In the genomic region with DNA sequence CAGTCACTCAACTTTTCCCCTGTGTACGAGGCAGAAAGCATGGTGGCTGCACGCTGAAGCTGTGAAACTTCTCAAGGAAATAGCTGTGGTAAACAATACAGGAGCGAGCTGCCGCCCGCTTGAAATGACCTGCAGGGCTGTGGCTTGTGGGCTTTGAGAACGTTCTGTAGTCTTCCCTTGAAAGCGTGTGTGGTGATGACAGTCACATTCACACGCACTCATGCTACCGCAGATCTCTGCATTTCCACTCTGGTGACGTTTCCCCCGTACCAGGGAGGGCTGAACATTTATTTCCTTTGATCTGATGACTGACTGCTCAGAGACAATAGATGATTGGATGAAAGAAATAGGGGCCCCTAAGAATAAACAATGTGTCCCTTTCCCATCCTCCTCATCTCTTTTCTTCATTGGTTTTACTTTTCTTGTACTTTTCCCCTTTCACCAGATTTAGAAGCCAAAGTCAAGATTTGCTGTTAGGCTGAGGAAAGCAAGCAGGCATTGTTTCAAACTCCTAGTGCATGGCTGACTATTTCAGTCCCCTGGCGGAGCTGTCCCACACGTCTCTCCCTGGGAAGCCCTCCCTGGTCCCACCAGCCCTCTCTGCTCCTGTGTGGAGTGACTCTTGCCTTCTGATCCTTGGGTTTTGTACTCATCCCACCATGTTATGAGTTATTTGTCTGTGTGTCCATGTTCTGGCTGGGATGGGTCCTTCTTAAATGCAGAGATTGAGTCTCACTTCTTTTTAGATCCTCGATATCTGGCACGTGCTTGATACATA, we compare ENCODE assay signal across 8 cellular contexts. TPM values are rescaled to one million over a fixed set of nuclear protein-coding genes. Genes with fewer than 3 reads are reported as not detected.
DNase-seq lines count a peak whose midpoint lies in the region; ATAC-seq and TF ChIP-seq lines count a peak whose summit lies in the region.

No MANE protein-coding gene starts in this region.

- ATAC-seq in HG02642 (IDR thresholded peaks at IDR 0.05; ENCODE audit: poor library complexity, unreplicated experiment) (peak; percentile 49), naive B cell (ENCODE audit: low read depth in 2 of 2) (peak; percentile 62 to 64)
- peak; percentile 73 for ATAC-seq in stimulated activated naive CD8-positive, alpha-beta T cell treated with anti-CD3 and anti-CD28 coated beads, Interleukin-15, amount 100 ng/mL, for 72 hours

- H3K27me3 Mint-ChIP-seq in CD4-positive, alpha-beta memory T cell, result no peaks in the 10 kb centered on the region
- H3K27me3 Mint-ChIP-seq in naive B cell, result peaks cover 29 to 31% (median 30%) of the 10 kb centered on the region in 3 donors
- H3K27me3 Mint-ChIP-seq in stimulated activated naive CD8-positive, alpha-beta T cell treated with anti-CD3 and anti-CD28 coated beads, Interleukin-15, amount 100 ng/mL, for 72 hours, result no peaks in the 10 kb centered on the region

- H3K9me3 Mint-ChIP-seq in CD4-positive, alpha-beta memory T cell, result no peaks in the 10 kb centered on the region
- H3K9me3 Mint-ChIP-seq in naive B cell, result no peaks in the 10 kb centered on the region
- H3K9me3 Mint-ChIP-seq in stimulated activated naive CD8-positive, alpha-beta T cell treated with anti-CD3 and anti-CD28 coated beads, Interleukin-15, amount 100 ng/mL, for 72 hours, result no peaks in the 10 kb centered on the region

- H3K9me3 ChIP-seq in CD4-positive, alpha-beta memory T cell (ENCODE audit: control insufficient read depth in 1 of 2, low read length in 2 of 2), result no peaks in the 10 kb centered on the region

- H3K27ac Mint-ChIP-seq in CD4-positive, alpha-beta memory T cell, result peak overlapping the region; percentile 97 to 100 (median 99)
- H3K27ac Mint-ChIP-seq in naive B cell, result peak overlapping the region in 4 of 6 donors; percentile 18 to 72 (median 54)
- H3K27ac Mint-ChIP-seq in stimulated activated naive CD8-positive, alpha-beta T cell treated with anti-CD3 and anti-CD28 coated beads, Interleukin-15, amount 100 ng/mL, for 72 hours, result peak overlapping the region; percentile 97 to 98

- CTCF ChIA-PET in CD4-positive, alpha-beta memory T cell (lab: Charles Lee; ENCODE audit: partially characterized antibody), result interaction anchor here (0.6 to 12.0 kb wide), 5 partner anchors 7 to 37 kb away, joined by 3 to 110 read pairs (median 8); partner anchors contain the start of gene DYNLT1

- peak overlapping the region; percentile 91 for H3K27ac ChIP-seq in CD4-positive, alpha-beta memory T cell (ENCODE audit: low read depth, low read length)

- H3K4me3 Mint-ChIP-seq in CD4-positive, alpha-beta memory T cell, result peak overlapping the region; percentile 74 to 86 (median 82)
- peak overlapping the region in 2 of 8 donors; percentile 7 to 45 for H3K4me3 Mint-ChIP-seq in naive B cell
- peak overlapping the region; percentile 88 to 90 for H3K4me3 Mint-ChIP-seq in stimulated activated naive CD8-positive, alpha-beta T cell treated with anti-CD3 and anti-CD28 coated beads, Interleukin-15, amount 100 ng/mL, for 72 hours

- H3K4me1 ChIP-seq in CD4-positive, alpha-beta memory T cell (ENCODE audit: insufficient read depth, low read length), result peaks cover 63% of the 10 kb centered on the region

- peak overlapping the region; percentile 18 to 21 for H3K4me3 ChIP-seq in CD4-positive, alpha-beta memory T cell (ENCODE audit: low read length in 2 of 2)
- H3K4me3 ChIP-seq in astrocyte of the cerebellum (ENCODE audit: low read depth, low read length), result no peak overlapping the region

- peak; percentile 93 to 98 (median 97) for DNase-seq in CD4-positive, alpha-beta memory T cell
- DNase-seq in T-helper 1 cell, result peak; percentile 72 to 98 (median 83)
- peak; percentile 55 for DNase-seq in astrocyte of the cerebellum (ENCODE audit: low read depth)
- peak; percentile 44 for DNase-seq in naive B cell
- peak; percentile 87 to 95 for DNase-seq in stimulated activated naive CD8-positive, alpha-beta T cell treated with anti-CD3 and anti-CD28 coated beads, Interleukin-15, amount 100 ng/mL, for 72 hours
- DNase-seq in NCI-H526 (lab: John Stamatoyannopoulos, UW), result no peak
- DNase-seq in NCI-H69 (lab: John Stamatoyannopoulos, UW), result no peak

- H3K4me1 Mint-ChIP-seq in CD4-positive, alpha-beta memory T cell, result peaks cover 54 to 79% (median 66%) of the 10 kb centered on the region in 4 donors
- H3K4me1 Mint-ChIP-seq in naive B cell, result peaks cover 16 to 24% (median 20%) of the 10 kb centered on the region in 3 donors
- H3K4me1 Mint-ChIP-seq in stimulated activated naive CD8-positive, alpha-beta T cell treated with anti-CD3 and anti-CD28 coated beads, Interleukin-15, amount 100 ng/mL, for 72 hours, result peaks cover 74% of the 10 kb centered on the region

- POLR2A ChIA-PET in CD4-positive, alpha-beta memory T cell (lab: Charles Lee; ENCODE audit: partially characterized antibody), result interaction anchor here (0.6 to 5.9 kb wide), 14 partner anchors 11 to 453 kb away, joined by 3 to 130 read pairs (median 4); partner anchors contain the start of gene DYNLT1

- peaks cover 7 to 30% of the 10 kb centered on the region in 2 donors for H3K36me3 Mint-ChIP-seq in CD4-positive, alpha-beta memory T cell
- no peaks in the 10 kb centered on the region for H3K36me3 Mint-ChIP-seq in naive B cell

- no peaks in the 10 kb centered on the region for H3K36me3 ChIP-seq in CD4-positive, alpha-beta memory T cell (ENCODE audit: insufficient read depth, low read length)

- TF ChIP-seq CTCF in astrocyte of the cerebellum (IDR thresholded peaks at IDR 0.05; ENCODE audit: low read depth, low read length, missing control alignments), result no peak

- intact Hi-C loops in CD4-positive, alpha-beta memory T cell (cut with micrococcal nuclease), result loop anchor here (1.0 to 2.0 kb wide), 3 partner anchors 9 to 389 kb away; partner anchors contain the start of gene DYNLT1

- H3K27me3 ChIP-seq in CD4-positive, alpha-beta memory T cell (ENCODE audit: insufficient read depth, low read length), result no peaks in the 10 kb centered on the region

- in situ Hi-C loops in astrocyte of the cerebellum (cut with HindIII; ENCODE audit: low sequenced_read_pairs), result no loop called here

RNA-seq across cellular contexts. Expression of gene SYTL3, which starts 3.9 kb away (rescaled TPM):
- total RNA-seq in CD4-positive, alpha-beta memory T cell, result 10 to 100 TPM; 22.2 to 24.3 TPM
- polyA plus RNA-seq in CD4-positive, alpha-beta memory T cell, result 10 to 100 TPM; 11.9 to 13.3 TPM
- polyA plus RNA-seq in naive B cell (ENCODE audit: low read depth in 6 of 6), result under 1 TPM in 4 of 6 donors, not detected in 2; 0.12 to 0.71 (median 0.31) TPM

RNA-seq across cellular contexts. Expression of gene DYNLT1, which starts 9.2 kb away (rescaled TPM):
- 10 to 100 TPM; 78.8 to 90.4 TPM for total RNA-seq in CD4-positive, alpha-beta memory T cell
- 100 to 1,000 TPM in 1 of 2 donors, 10 to 100 TPM in 1; 93.8 to 105 TPM for polyA plus RNA-seq in CD4-positive, alpha-beta memory T cell
- polyA plus RNA-seq in naive B cell (ENCODE audit: low read depth in 6 of 6), result 10 to 100 TPM; 29.6 to 66.7 (median 39.1) TPM

Comparison
In these comparisons a context has a peak if more than half of its experiments do, and no peak if none do; other contexts are left out.
1. DNase-seq: peak in CD4-positive, alpha-beta memory T cell (5 of 5), T-helper 1 cell (5 of 5), astrocyte of the cerebellum (single experiment), naive B cell (single experiment) and stimulated activated naive CD8-positive, alpha-beta T cell treated with anti-CD3 and anti-CD28 coated beads, Interleukin-15, amount 100 ng/mL, for 72 hours (2 of 2); none in NCI-H526 (0 of 2) and NCI-H69 (single experiment).
2. RNA of gene SYTL3, which starts 3.9 kb away (polyA plus RNA-seq): 11.9 to 13.3 TPM in CD4-positive, alpha-beta memory T cell; 0.12 to 0.71 TPM in naive B cell; every median in the first group is over 4 times any median in the second.
3. Peak in every context shown above with its lines, with median percentiles within 50 percentile points of each other: H3K27ac Mint-ChIP-seq and ATAC-seq.